8 cellular contexts compared by ENCODE assay signal in genomic region chr1:33295450-33296081, GRCh38. TPM values are rescaled to one million over a fixed set of nuclear protein-coding genes. Genes with fewer than 3 reads are reported as not detected.
DNase-seq lines count a peak whose midpoint lies in the region; TF ChIP-seq lines count a peak whose summit lies in the region.

No MANE protein-coding gene starts in this region.

- H3K27me3 ChIP-seq in KMS-11 (ENCODE audit: insufficient read depth, low read depth) (no peaks in the 10 kb centered on the region), neutrophil (no peaks in the 10 kb centered on the region)

- H3K79me2 ChIP-seq in KMS-11 (ENCODE audit: insufficient read depth, low read depth) = no peaks in the 10 kb centered on the region

- H3K9ac ChIP-seq in KMS-11 = no peak overlapping the region

- no peaks in the 10 kb centered on the region for H4K20me1 ChIP-seq in KMS-11 (ENCODE audit: insufficient read depth)

- no peak for DNase-seq in AG09309 (ENCODE audit: low read depth)
- peak; percentile 84 for DNase-seq in GM19238 (ENCODE audit: insufficient read length, low spot score)
- DNase-seq in RKO (ENCODE audit: low spot score) = peak; percentile 70
- peak; percentile 81 to 85 for DNase-seq in activated T-helper 1 cell treated with anti-CD3 and anti-CD28 coated beads, Interleukin-2, amount 50 U/mL, for 16 hours (ENCODE audit: low read depth in 1 of 2, low spot score in 1 of 2)
- DNase-seq in fibroblast of villous mesenchyme (ENCODE audit: low read depth) = peak; percentile 78
- peak; percentile 19 to 96 (median 76) for DNase-seq in substantia nigra (lab: John Stamatoyannopoulos, UW)

- peak overlapping the region; percentile 23; the same call in 1 of the 2 replicates for H2AFZ ChIP-seq in KMS-11 (ENCODE audit: low read depth)

- TF ChIP-seq CTCF in AG09309 (IDR thresholded peaks at IDR 0.05; ENCODE audit: control insufficient read depth, insufficient read depth, low read depth, low read length, missing control alignments) = peak; percentile 96
- TF ChIP-seq CTCF in KMS-11 (conservative IDR thresholded peaks at IDR 0.05; ENCODE audit: low read depth, low read length) = peak; percentile 92
- TF ChIP-seq CTCF in fibroblast of villous mesenchyme (IDR thresholded peaks at IDR 0.05; ENCODE audit: insufficient read depth, low read depth, low read length) = peak; percentile 93
- peak; percentile 96 for TF ChIP-seq CTCF in neutrophil (IDR thresholded peaks at IDR 0.05)

- H3K4me2 ChIP-seq in KMS-11 = no peak overlapping the region

- no peaks in the 10 kb centered on the region for H3K9me3 ChIP-seq in neutrophil

- peaks cover 3% of the 10 kb centered on the region for H3K4me1 ChIP-seq in KMS-11 (ENCODE audit: low read depth, poor library complexity, severe bottlenecking)
- peaks cover 11 to 16% of the 10 kb centered on the region in 2 experiments for H3K4me1 ChIP-seq in neutrophil (ENCODE audit: control insufficient read depth in 1 of 2, insufficient read depth in 1 of 2, low read depth in 1 of 2, low read length in 1 of 2)

- H3K27ac ChIP-seq in KMS-11 (no peak overlapping the region), neutrophil (peak overlapping the region; percentile 27), substantia nigra (ENCODE audit: low read depth, low read length, poor library complexity, severe bottlenecking) (peak overlapping the region; percentile 61)

- H3K36me3 ChIP-seq in KMS-11 (ENCODE audit: insufficient read depth) (no peaks in the 10 kb centered on the region), neutrophil (peaks cover 36% of the 10 kb centered on the region)

- no peak overlapping the region for H3K4me3 ChIP-seq in AG09309 (ENCODE audit: control insufficient read depth, low read depth, low read length)
- H3K4me3 ChIP-seq in KMS-11 (IDR thresholded peaks at IDR 0.05; ENCODE audit: insufficient read depth, low read depth, low read length) = no peak overlapping the region
- H3K4me3 ChIP-seq in fibroblast of villous mesenchyme (ENCODE audit: low read depth, low read length) = no peak overlapping the region
- no peak overlapping the region for H3K4me3 ChIP-seq in neutrophil (ENCODE audit: low read depth in 1 of 2, low read length in 1 of 2)

RNA-seq across cellular contexts. Expression of gene A3GALT2, which starts 25.3 kb away (rescaled TPM):
- total RNA-seq in fibroblast of villous mesenchyme = not detected in 2 replicates

RNA-seq across cellular contexts. Expression of gene ZNF362, which starts 39.3 kb away (rescaled TPM):
- total RNA-seq in fibroblast of villous mesenchyme = 9.5 and 12.2 TPM in 2 replicates
